Comparison of ENCODE assay signal across 8 cellular contexts in the genomic region with DNA sequence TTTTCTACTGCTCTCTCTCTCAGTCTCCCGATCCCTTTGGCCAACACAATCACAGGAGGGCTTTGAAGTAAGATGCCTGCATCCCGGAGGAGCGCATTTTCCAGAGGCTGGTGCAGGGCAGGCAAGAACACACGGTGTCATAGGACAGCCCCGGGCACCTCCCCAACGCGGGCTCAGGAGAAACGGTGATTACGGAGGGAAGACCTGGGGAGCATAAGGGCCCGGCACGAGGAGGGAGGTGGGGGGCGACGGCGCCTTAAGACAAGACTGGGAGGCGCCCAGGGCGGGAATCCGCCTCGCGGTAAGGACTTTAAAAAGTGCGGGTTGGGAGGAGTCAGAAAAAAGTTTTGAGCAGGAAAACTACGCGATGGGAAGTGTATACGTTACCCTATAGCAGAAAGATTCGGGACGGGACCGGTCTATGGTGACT. TPM values are rescaled to one million over a fixed set of nuclear protein-coding genes. Genes with fewer than 3 reads are reported as not detected.
DNase-seq lines count a peak whose midpoint lies in the region; ATAC-seq and TF ChIP-seq lines count a peak whose summit lies in the region.

No MANE protein-coding gene starts in this region.

- TSS peak; percentile 78 for BruUV-seq in PC-3 (replicated peaks; lab: Mats Ljungman, UMichigan)

- intact Hi-C loops in PC-3 (cut with micrococcal nuclease) = loop anchor here (2.0 kb wide), 1 partner anchor 19 kb away; the partner anchor contains the start of gene ZNF888
- intact Hi-C loops in breast epithelium (cut with DNase I; ENCODE audit: low total_unique reads) = no loop called here

- peak overlapping the region; percentile 87 for H3K27ac Mint-ChIP-seq in stimulated activated memory B cell treated with anti-CD40 and anti-IgM and Interleukin-4, amounts not matched to agents 10 μg/mL and 1 μg/mL and 100 μg/mL, for 72 hours

- H3K27ac ChIP-seq in PC-3 (ENCODE audit: low read length) (peak overlapping the region; percentile 42), breast epithelium (peak overlapping the region; percentile 82 to 90)

- H3F3A ChIP-seq in PC-3 (ENCODE audit: low read length, unreplicated experiment) = no peaks in the 10 kb centered on the region

- no peaks in the 10 kb centered on the region for H4K20me1 ChIP-seq in PC-3 (ENCODE audit: low read length)

- H3K4me3 ChIP-seq in PC-3 (ENCODE audit: low read length) (peak overlapping the region; percentile 81), breast epithelium (peak overlapping the region; percentile 69 to 82 (median 73))

- ATAC-seq in HG02642 (IDR thresholded peaks at IDR 0.05; ENCODE audit: poor library complexity, unreplicated experiment) = peak; percentile 29
- ATAC-seq in PC-3 = peak; percentile 18
- ATAC-seq in stimulated activated memory B cell treated with anti-CD40 and anti-IgM and Interleukin-4, amounts not matched to agents 10 μg/mL and 1 μg/mL and 100 μg/mL, for 72 hours = peak; percentile 57

- DNase-seq in NCI-H2029 treated with DMSO at 0.1 percent for 48 hours (lab: John Stamatoyannopoulos, UW) = peak; percentile 2
- no peak for DNase-seq in NCI-H2029 (lab: John Stamatoyannopoulos, UW)
- DNase-seq in PC-3 = peak; percentile 30
- no peak for DNase-seq in breast epithelium (ENCODE audit: low spot score in 2 of 2)
- DNase-seq in kidney tubule cell (ENCODE audit: low spot score) = peak; percentile 45
- DNase-seq in cerebellum (ENCODE audit: low spot score) = no peak

- H3K4me2 ChIP-seq in PC-3 (ENCODE audit: low read length) = peak overlapping the region; percentile 83

- no peaks in the 10 kb centered on the region for H3K27me3 Mint-ChIP-seq in stimulated activated memory B cell treated with anti-CD40 and anti-IgM and Interleukin-4, amounts not matched to agents 10 μg/mL and 1 μg/mL and 100 μg/mL, for 72 hours

- TF ChIP-seq CTCF in PC-3 (conservative IDR thresholded peaks at IDR 0.05; ENCODE audit: low read depth, low read length) = no peak
- TF ChIP-seq CTCF in breast epithelium (IDR thresholded peaks at IDR 0.05) = no peak

- POLR2A ChIA-PET in PC-3 (lab: Charles Lee; ENCODE audit: unreplicated experiment) = no interaction called here

- H3K27me3 ChIP-seq in PC-3 (ENCODE audit: low read length) (no peaks in the 10 kb centered on the region), breast epithelium (no peaks in the 10 kb centered on the region)

- H3K36me3 Mint-ChIP-seq in stimulated activated memory B cell treated with anti-CD40 and anti-IgM and Interleukin-4, amounts not matched to agents 10 μg/mL and 1 μg/mL and 100 μg/mL, for 72 hours = peaks cover 11% of the 10 kb centered on the region

- no peaks in the 10 kb centered on the region for H3K9me2 ChIP-seq in PC-3 (replicated peaks; ENCODE audit: low read length)

- H3K79me2 ChIP-seq in PC-3 (ENCODE audit: low read length) = peaks cover 52% of the 10 kb centered on the region

- H3K4me1 ChIP-seq in PC-3 (ENCODE audit: insufficient read depth, low read length) (peaks cover 47% of the 10 kb centered on the region), breast epithelium (no peaks in the 10 kb centered on the region)

- no peaks in the 10 kb centered on the region for H3K9me3 Mint-ChIP-seq in stimulated activated memory B cell treated with anti-CD40 and anti-IgM and Interleukin-4, amounts not matched to agents 10 μg/mL and 1 μg/mL and 100 μg/mL, for 72 hours

- peak overlapping the region; percentile 82 for H3K9ac ChIP-seq in PC-3 (ENCODE audit: low read length)

- peak overlapping the region; percentile 91 for H3K4me3 Mint-ChIP-seq in stimulated activated memory B cell treated with anti-CD40 and anti-IgM and Interleukin-4, amounts not matched to agents 10 μg/mL and 1 μg/mL and 100 μg/mL, for 72 hours

- CTCF ChIA-PET in PC-3 (lab: Charles Lee) = no interaction called here

- H3K36me3 ChIP-seq in PC-3 (ENCODE audit: low read depth, low read length) (peaks cover 8% of the 10 kb centered on the region; the same call in 1 of the 2 replicates), breast epithelium (no peaks in the 10 kb centered on the region)

- H2AFZ ChIP-seq in PC-3 (ENCODE audit: low read length) = peak overlapping the region; percentile 83

- no peak for TF ChIP-seq POLR2A in breast epithelium (IDR thresholded peaks at IDR 0.05)

- H3K9me3 ChIP-seq in PC-3 (ENCODE audit: low read length) (no peaks in the 10 kb centered on the region), breast epithelium (peaks cover 0 to 11% of the 10 kb centered on the region in 2 donors)

- H3K4me1 Mint-ChIP-seq in stimulated activated memory B cell treated with anti-CD40 and anti-IgM and Interleukin-4, amounts not matched to agents 10 μg/mL and 1 μg/mL and 100 μg/mL, for 72 hours = peaks cover 26% of the 10 kb centered on the region

RNA-seq across cellular contexts. Expression of gene ZNF888, which starts 18.7 kb away (rescaled TPM):
- total RNA-seq in PC-3 (2014; rRNA removed) = 5.2 and 5.4 TPM in 2 replicates
- 1 to 10 TPM; 4.5 to 10.0 (median 5.2) TPM for total RNA-seq in breast epithelium
- total RNA-seq in cerebellum = 3.4 TPM

RNA-seq across cellular contexts. Expression of gene ZNF816, which starts 20.7 kb away (rescaled TPM):
- 7.6 and 10.2 TPM in 2 replicates for total RNA-seq in PC-3 (2014; rRNA removed)
- 10 to 100 TPM in 2 of 3 donors, 1 to 10 TPM in 1; 7.5 to 16.5 (median 15.1) TPM for total RNA-seq in breast epithelium
- 8.9 TPM for total RNA-seq in cerebellum

RNA-seq across cellular contexts. Expression of gene ZNF320, which starts 44.5 kb away (rescaled TPM):
- total RNA-seq in PC-3 (2014; rRNA removed) = 7.7 and 10.6 TPM in 2 replicates
- total RNA-seq in breast epithelium = 10 to 100 TPM; 15.2 to 22.0 (median 18.4) TPM
- total RNA-seq in cerebellum = 34.3 TPM

Comparison
In these comparisons a context has a peak if more than half of its experiments do, and no peak if none do; other contexts are left out.
1. DNase-seq: peak in NCI-H2029 treated with DMSO at 0.1 percent for 48 hours (single experiment), PC-3 (single experiment) and kidney tubule cell (single experiment); none in NCI-H2029 (single experiment), breast epithelium (0 of 2) and cerebellum (single experiment).
2. Peak in every context shown above with its lines, with median percentiles within 50 percentile points of each other: ATAC-seq.